Comparison of ENCODE assay signal across 8 cellular contexts in the genomic region with DNA sequence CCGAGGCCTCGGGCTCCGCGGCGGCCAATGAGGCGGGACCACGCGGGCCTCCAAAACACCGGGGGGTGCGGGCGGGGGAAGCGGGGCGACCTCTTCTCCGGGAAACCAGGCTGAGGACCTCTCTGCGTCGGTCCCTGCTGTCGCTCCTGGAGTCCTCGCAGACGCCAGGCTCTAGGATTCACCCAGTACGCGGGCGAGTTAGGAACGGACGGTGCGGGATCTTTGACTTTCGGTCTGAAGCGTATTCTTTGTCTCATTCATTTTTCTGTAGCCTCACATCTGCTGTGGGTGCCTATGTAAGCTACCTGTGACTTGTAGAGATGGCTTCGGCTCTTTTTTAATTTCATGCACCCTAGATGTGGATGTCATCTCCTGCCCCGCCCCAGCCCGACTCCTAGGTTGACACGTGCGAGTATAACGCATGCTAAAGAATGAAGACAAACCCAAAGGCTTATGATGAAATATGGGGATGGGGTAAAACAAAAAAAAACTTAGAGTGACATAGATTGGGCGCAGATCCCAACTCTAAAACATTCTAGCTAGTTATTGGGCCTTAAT. TPM values are rescaled to one million over a fixed set of nuclear protein-coding genes. Genes with fewer than 3 reads are reported as not detected.
DNase-seq lines count a peak whose midpoint lies in the region; ATAC-seq, FAIRE-seq and TF ChIP-seq lines count a peak whose summit lies in the region.

No MANE protein-coding gene starts in this region.

- POLR2A ChIA-PET in MCF 10A (lab: Yijun Ruan, JAX), result interaction anchor here (0.6 to 3.0 kb wide), 19 partner anchors 9 to 350 kb away, joined by 3 to 11 read pairs (median 4); a partner anchor contains a TSS

- TSS peak; percentile 94 for BruUV-seq in MCF 10A (replicated peaks; lab: Mats Ljungman, UMichigan)

- H3K27ac ChIP-seq in OCI-LY3 (ENCODE audit: low read length) (peak overlapping the region; percentile 40), muscle layer of colon (ENCODE audit: low read depth, low read length) (peak overlapping the region; percentile 54), aorta (ENCODE audit: low read depth in 1 of 2, low read length in 2 of 2) (no peak overlapping the region)

- peak overlapping the region; percentile 57 for H3K4me3 ChIP-seq in GM12875 (ENCODE audit: low read depth, low read length)
- H3K4me3 ChIP-seq in HAP-1, result peak overlapping the region; percentile 88
- H3K4me3 ChIP-seq in OCI-LY3 (ENCODE audit: low read length), result peak overlapping the region; percentile 87
- peak overlapping the region; percentile 88 to 94 for H3K4me3 ChIP-seq in muscle layer of colon (ENCODE audit: low read depth in 1 of 2, low read length in 2 of 2)
- peak overlapping the region; percentile 68 to 90 for H3K4me3 ChIP-seq in aorta (ENCODE audit: low read length in 2 of 2)

- H3K9me3 ChIP-seq in HAP-1, result no peaks in the 10 kb centered on the region
- H3K9me3 ChIP-seq in OCI-LY3 (ENCODE audit: insufficient read depth, low read length), result no peaks in the 10 kb centered on the region
- no peaks in the 10 kb centered on the region for H3K9me3 ChIP-seq in muscle layer of colon (ENCODE audit: low read length)
- no peaks in the 10 kb centered on the region for H3K9me3 ChIP-seq in aorta (ENCODE audit: control insufficient read depth, low read length)

- peaks cover 23% of the 10 kb centered on the region for H3K4me1 Mint-ChIP-seq in MCF 10A (ENCODE audit: insufficient read depth, unreplicated experiment)

- peak overlapping the region; percentile 80 for H3K4me3 Mint-ChIP-seq in MCF 10A (ENCODE audit: unreplicated experiment)

- H3K36me3 ChIP-seq in HAP-1 (replicated peaks), result no peaks in the 10 kb centered on the region
- H3K36me3 ChIP-seq in OCI-LY3 (replicated peaks; ENCODE audit: low read depth, low read length), result no peaks in the 10 kb centered on the region
- H3K36me3 ChIP-seq in muscle layer of colon (ENCODE audit: insufficient read depth, low read length), result no peaks in the 10 kb centered on the region
- no peaks in the 10 kb centered on the region for H3K36me3 ChIP-seq in aorta (ENCODE audit: control insufficient read depth in 1 of 2, insufficient read depth in 2 of 2, low read length in 1 of 2)

- H3K4me1 ChIP-seq in HAP-1, result peaks cover 16% of the 10 kb centered on the region
- H3K4me1 ChIP-seq in OCI-LY3 (ENCODE audit: low read length), result peaks cover 53% of the 10 kb centered on the region
- H3K4me1 ChIP-seq in muscle layer of colon (ENCODE audit: insufficient read depth, low read length), result peaks cover 12% of the 10 kb centered on the region
- peaks cover 0 to 6% of the 10 kb centered on the region in 2 donors for H3K4me1 ChIP-seq in aorta (ENCODE audit: control insufficient read depth in 1 of 2, insufficient read depth in 2 of 2, low read length in 2 of 2)

- no peaks in the 10 kb centered on the region for H3K9me3 Mint-ChIP-seq in MCF 10A (ENCODE audit: unreplicated experiment)

- CTCF ChIA-PET in MCF 10A (lab: Yijun Ruan, JAX), result interaction anchor here (1.2 to 1.4 kb wide), 3 partner anchors 8 to 172 kb away, joined by 3 to 4 read pairs (median 3); no protein-coding TSS in a partner anchor

- peaks cover 20% of the 10 kb centered on the region for H3K79me2 ChIP-seq in OCI-LY3 (ENCODE audit: low read length)

- H2AFZ ChIP-seq in OCI-LY3 (ENCODE audit: low read depth, low read length), result peak overlapping the region; percentile 87

- H3K27ac Mint-ChIP-seq in MCF 10A (ENCODE audit: low read depth, unreplicated experiment), result peak overlapping the region; percentile 24

- no peak for DNase-seq in HAP-1 (ENCODE audit: low spot score in 2 of 2)
- peak; percentile 59 for DNase-seq in MCF 10A (ENCODE audit: unreplicated experiment)
- no peak for DNase-seq in aorta
- DNase-seq in AG20443 (ENCODE audit: low spot score), result no peak
- DNase-seq in GM19239 (ENCODE audit: insufficient read length, low spot score), result no peak

- peak overlapping the region; percentile 72 for H3K9ac ChIP-seq in OCI-LY3 (ENCODE audit: low read length)
- peak overlapping the region; percentile 72 for H3K9ac ChIP-seq in muscle layer of colon (ENCODE audit: low read length)

- peaks cover 6% of the 10 kb centered on the region; the same call in 1 of the 2 replicates for H4K20me1 ChIP-seq in OCI-LY3 (ENCODE audit: insufficient read depth, low read length)

- WGBS in aorta, 2 donors, result 3 to 4% methylated on average over 34 of the region's 34 CpGs

- H3K36me3 Mint-ChIP-seq in MCF 10A (ENCODE audit: insufficient read depth, unreplicated experiment), result no peaks in the 10 kb centered on the region

- no peak for FAIRE-seq in GM19239 (lab: Jason Lieb, UNC)

- intact Hi-C loops in MCF 10A (cut with micrococcal nuclease) (loop anchor here (5.0 kb wide), 3 partner anchors 115 to 210 kb away; no protein-coding TSS in a partner anchor), aorta (cut with DNase I) (no loop called here)

- peak overlapping the region; percentile 85 for H3K4me2 ChIP-seq in OCI-LY3 (ENCODE audit: low read length)

- H3K27me3 ChIP-seq in HAP-1 (ENCODE audit: low read depth) (no peaks in the 10 kb centered on the region), OCI-LY3 (ENCODE audit: low read depth, low read length) (peaks cover 12% of the 10 kb centered on the region), muscle layer of colon (ENCODE audit: control insufficient read depth in 1 of 2, insufficient read depth in 2 of 2, low read length in 2 of 2) (no peaks in the 10 kb centered on the region), aorta (ENCODE audit: control insufficient read depth in 1 of 2, insufficient read depth in 2 of 2, low read length in 1 of 2) (no peaks in the 10 kb centered on the region)

- no peak for ATAC-seq in aorta (ENCODE audit: low FRiP score)

- H3K27me3 Mint-ChIP-seq in MCF 10A (ENCODE audit: insufficient read depth, unreplicated experiment), result peaks cover 26% of the 10 kb centered on the region

- in situ Hi-C loops in HAP-1 (cut with MboI; ENCODE audit: low sequenced_read_pairs), result no loop called here

- TF ChIP-seq CTCF in GM12875 (IDR thresholded peaks at IDR 0.05; ENCODE audit: borderline replicate concordance, insufficient read depth, low read depth, low read length), result no peak
- no peak for TF ChIP-seq CTCF in OCI-LY3 (IDR thresholded peaks at IDR 0.05; ENCODE audit: low read depth, low read length)
- TF ChIP-seq CTCF in MCF 10A (IDR thresholded peaks at IDR 0.05; ENCODE audit: unreplicated experiment), result no peak

RNA-seq across cellular contexts. Expression of a gene that starts 0.5 kb away (rescaled TPM):
- total RNA-seq in MCF 10A (2022) (9.6 and 17.2 TPM in 2 replicates), aorta (10 to 100 TPM in 1 of 2 donors, 1 to 10 TPM in 1; 9.6 to 12.9 TPM)
- 1 to 10 TPM; 1.9 to 8.9 TPM for polyA plus RNA-seq in aorta

Comparison
In these comparisons a context has a peak if more than half of its experiments do, and no peak if none do; other contexts are left out.
1. H3K27ac ChIP-seq: peak in OCI-LY3 (single experiment) and muscle layer of colon (single experiment); none in aorta (0 of 2).
2. Peak in every context shown above with its lines, with median percentiles within 50 percentile points of each other: H3K4me3 ChIP-seq.